ENCODE assay signal across 8 cellular contexts in genomic region chr5:106121972-106122605, GRCh38.
DNase-seq lines count a peak whose midpoint lies in the region; ATAC-seq, FAIRE-seq and TF ChIP-seq lines count a peak whose summit lies in the region.
"Had no signal": no experiment of that assay in that cellular context is flagged by ENCODE, and none has a peak within 500 bp of the region (broad histone marks: within the 10 kb centered on the region; RNA-seq: fewer than 3 reads in every experiment).

No MANE protein-coding gene starts in this region.

- no peak overlapping the region for H3K27ac Mint-ChIP-seq in activated CD4-positive, alpha-beta memory T cell treated with anti-CD3 and anti-CD28 coated beads, Interleukin-2, amount 10 ng/mL, durations not matched to agents 7 days and 5 days
- H3K27ac Mint-ChIP-seq in naive thymus-derived CD8-positive, alpha-beta T cell = no peak overlapping the region
- H3K27ac Mint-ChIP-seq: activated T-cell treated with anti-CD3 and anti-CD28 coated beads, Interleukin-2, amount 50 U/mL, for 72 hours had no signal

- no peaks in the 10 kb centered on the region for H3K27me3 Mint-ChIP-seq in activated CD4-positive, alpha-beta memory T cell treated with anti-CD3 and anti-CD28 coated beads, Interleukin-2, amount 10 ng/mL, durations not matched to agents 7 days and 5 days
- H3K27me3 Mint-ChIP-seq in naive thymus-derived CD8-positive, alpha-beta T cell = no peaks in the 10 kb centered on the region

- H3K36me3 ChIP-seq in HepG2 (replicated peaks in 1 of 2; ENCODE audit: control insufficient read depth in 1 of 2, insufficient read depth in 2 of 2, low read length in 2 of 2) = no peaks in the 10 kb centered on the region

- POLR2A ChIA-PET in activated CD4-positive, alpha-beta memory T cell treated with anti-CD3 and anti-CD28 coated beads, Interleukin-2, amount 10 ng/mL, durations not matched to agents 7 days and 5 days (lab: Charles Lee) = no interaction called here
- POLR2A ChIA-PET in HepG2 (lab: Yijun Ruan, JAX) = no interaction called here
- POLR2A ChIA-PET in naive thymus-derived CD8-positive, alpha-beta T cell (lab: Charles Lee) = no interaction called here

- WGBS in HepG2 (ENCODE audit: low lambda C conversion rate) = 17% methylated on average over 7 of the region's 7 CpGs

- ATAC-seq in GM19395 (IDR thresholded peaks at IDR 0.05; ENCODE audit: unreplicated experiment) (peak; percentile 86), HG03280 (IDR thresholded peaks at IDR 0.05; ENCODE audit: unreplicated experiment) (peak; percentile 77), HepG2 (peak; percentile 95)
- ATAC-seq in naive thymus-derived CD8-positive, alpha-beta T cell = no peak
- ATAC-seq: activated T-cell treated with anti-CD3 and anti-CD28 coated beads, Interleukin-2, amount 50 U/mL, for 72 hours had no signal

- TF ChIP-seq CTCF in HepG2 (CRISPR knock-in tag; IDR thresholded peaks at IDR 0.05) = peak; percentile 80

- no peaks in the 10 kb centered on the region for H3K36me3 Mint-ChIP-seq in activated CD4-positive, alpha-beta memory T cell treated with anti-CD3 and anti-CD28 coated beads, Interleukin-2, amount 10 ng/mL, durations not matched to agents 7 days and 5 days (ENCODE audit: low read depth)
- peaks cover 0 to 9% (median 0%) of the 10 kb centered on the region in 3 donors for H3K36me3 Mint-ChIP-seq in naive thymus-derived CD8-positive, alpha-beta T cell

- H3K27me3 ChIP-seq in HepG2 (ENCODE audit: control insufficient read depth in 1 of 2, insufficient read depth in 2 of 2, low read length in 2 of 2) = no peaks in the 10 kb centered on the region

- H3K9me3 ChIP-seq in HepG2 (ENCODE audit: low read length) = no peaks in the 10 kb centered on the region

- no peak for TF ChIP-seq EP300 in HepG2 (IDR thresholded peaks at IDR 0.05; ENCODE audit: low read depth in 2 of 2, low read length in 2 of 2)
- TF ChIP-seq EP300 in HepG2 (CRISPR knock-in tag; IDR thresholded peaks at IDR 0.05; ENCODE audit: borderline replicate concordance) = no peak

- FAIRE-seq in G401.6 (lab: Jason Lieb, UNC) (peak; percentile 15), HepG2 (lab: Jason Lieb, UNC) (peak; percentile 15)

- intact Hi-C loops in HepG2 (cut with micrococcal nuclease; ENCODE audit: unreplicated experiment) = loop anchor here (2.0 to 10.0 kb wide), 3 partner anchors 615 to 1775 kb away; no protein-coding TSS in a partner anchor

- BruUV-seq in HepG2 (replicated peaks; lab: Mats Ljungman, UMichigan) = no TSS peak

- H3K4me1 Mint-ChIP-seq in activated CD4-positive, alpha-beta memory T cell treated with anti-CD3 and anti-CD28 coated beads, Interleukin-2, amount 10 ng/mL, durations not matched to agents 7 days and 5 days = no peaks in the 10 kb centered on the region
- H3K4me1 Mint-ChIP-seq in naive thymus-derived CD8-positive, alpha-beta T cell = no peaks in the 10 kb centered on the region

- H3K4me3 ChIP-seq in HepG2 (replicated peaks in 1 of 3; ENCODE audit: insufficient read depth in 1 of 3, low read depth in 2 of 3, low read length in 3 of 3) = no peak overlapping the region

- peak; percentile 18 for DNase-seq in activated CD4-positive, alpha-beta memory T cell treated with anti-CD3 and anti-CD28 coated beads, Interleukin-2, amount 10 ng/mL, durations not matched to agents 7 days and 5 days
- DNase-seq in HepG2 (ENCODE audit: low spot score) (no peak), NOMO-1 (lab: John Stamatoyannopoulos, UW; ENCODE audit: unreplicated experiment in 2 of 2) (no peak)
- DNase-seq in naive thymus-derived CD8-positive, alpha-beta T cell = no peak

- no peaks in the 10 kb centered on the region for H3K79me2 ChIP-seq in HepG2 (ENCODE audit: insufficient read depth, low read length)

- H3K27ac ChIP-seq in HepG2 (ENCODE audit: extremely low read length, insufficient read depth, low read length) = no peak overlapping the region

- no peak for TF ChIP-seq RAD21 in HepG2 (CRISPR knock-in tag; IDR thresholded peaks at IDR 0.05)

- H3K9ac ChIP-seq in HepG2 (ENCODE audit: insufficient read depth, low read depth, low read length) = no peak overlapping the region

- H4K20me1 ChIP-seq in HepG2 (ENCODE audit: insufficient read depth, low read length) = no peaks in the 10 kb centered on the region

- no peak overlapping the region for H3K4me3 Mint-ChIP-seq in activated CD4-positive, alpha-beta memory T cell treated with anti-CD3 and anti-CD28 coated beads, Interleukin-2, amount 10 ng/mL, durations not matched to agents 7 days and 5 days
- no peak overlapping the region for H3K4me3 Mint-ChIP-seq in naive thymus-derived CD8-positive, alpha-beta T cell
- H3K4me3 Mint-ChIP-seq: activated T-cell treated with anti-CD3 and anti-CD28 coated beads, Interleukin-2, amount 50 U/mL, for 72 hours had no signal

- H3K4me2 ChIP-seq in HepG2 (ENCODE audit: low read depth, low read length) = no peak overlapping the region

- no peaks in the 10 kb centered on the region for H3K4me1 ChIP-seq in HepG2 (ENCODE audit: insufficient read depth, low read length)

- in situ Hi-C loops in HepG2 (cut with HindIII; ENCODE audit: extremely low pct_ligation_motif_present, low pct_unique_long_range_greater_than_20kb) = no loop called here

- TF ChIP-seq POLR2A in HepG2 (IDR thresholded peaks at IDR 0.05; ENCODE audit: insufficient read depth in 1 of 2, low read depth in 2 of 2, low read length in 2 of 2) = no peak

- CTCF ChIA-PET in activated CD4-positive, alpha-beta memory T cell treated with anti-CD3 and anti-CD28 coated beads, Interleukin-2, amount 10 ng/mL, durations not matched to agents 7 days and 5 days (lab: Charles Lee) = no interaction called here
- CTCF ChIA-PET in HepG2 (lab: Yijun Ruan, JAX; ENCODE audit: low intra/inter-chr PET ratio, low total read pairs) = no interaction called here

- peaks cover 3% of the 10 kb centered on the region for H3K9me3 Mint-ChIP-seq in activated CD4-positive, alpha-beta memory T cell treated with anti-CD3 and anti-CD28 coated beads, Interleukin-2, amount 10 ng/mL, durations not matched to agents 7 days and 5 days
- H3K9me3 Mint-ChIP-seq in naive thymus-derived CD8-positive, alpha-beta T cell = peaks cover 0 to 21% (median 9%) of the 10 kb centered on the region in 9 donors

- no peak overlapping the region for H2AFZ ChIP-seq in HepG2 (ENCODE audit: low read length)

TF ChIP-seq in HepG2, 621 proteins besides CTCF, POLR2A, EP300 and RAD21:
- peak; percentile 37 for TF ChIP-seq XRCC5 (optimal IDR thresholded peaks at IDR 0.05; ENCODE audit: low read length)
- no peak for TF ChIP-seq ZNF232 (CRISPR knock-in tag; IDR thresholded peaks at IDR 0.05; ENCODE audit: borderline replicate concordance)
- TF ChIP-seq REST (IDR thresholded peaks at IDR 0.05; ENCODE audit: borderline replicate concordance in 1 of 2, low read depth in 1 of 2, low read length in 2 of 2) = no peak
- peak; percentile 65 for TF ChIP-seq STAG1 (CRISPR knock-in tag; IDR thresholded peaks at IDR 0.05)
TF ChIP-seq in HepG2: peak in this region for 2.

Comparison
In these comparisons a context has a peak if more than half of its experiments do, and no peak if none do; other contexts are left out.
1. ATAC-seq: peak in GM19395 (single experiment), HG03280 (single experiment) and HepG2 (single experiment); none in naive thymus-derived CD8-positive, alpha-beta T cell (0 of 2).